In the genomic region with DNA sequence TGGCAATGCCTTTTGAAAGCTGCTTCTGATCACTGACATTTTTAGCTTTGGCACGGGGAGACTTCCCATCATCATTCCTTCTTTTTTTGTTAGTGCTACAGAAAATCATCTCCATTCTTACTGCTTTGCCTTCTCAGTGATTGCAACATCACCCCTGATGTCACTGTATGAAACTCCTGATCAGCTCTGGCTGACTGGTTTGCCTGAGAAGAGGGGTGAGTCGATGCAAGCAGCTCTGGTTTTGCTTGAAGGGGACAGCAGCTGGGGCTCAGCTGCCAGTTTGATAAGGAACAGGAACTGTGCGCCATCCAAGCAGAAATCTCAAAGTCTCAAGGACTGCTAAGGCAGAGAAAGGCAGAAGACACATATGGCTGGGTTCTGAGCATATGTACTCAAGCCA, we compare ENCODE assay signal across 11 cellular contexts.
A peak's percentile ranks its signal among the peaks of the same experiment; 100 is the strongest.
DNase-seq lines count a peak whose midpoint lies in the region; TF ChIP-seq lines count a peak whose summit lies in the region.
"Had no signal": no experiment of that assay in that cellular context is flagged by ENCODE, and none has a peak within 500 bp of the region (broad histone marks: within the 10 kb centered on the region; RNA-seq: fewer than 3 reads in every experiment).

No MANE protein-coding gene starts in this region.

- peak overlapping the region; percentile 99 for H3K27ac ChIP-seq in Karpas-422 (ENCODE audit: low read length)
- H3K27ac ChIP-seq in dorsolateral prefrontal cortex, result peak overlapping the region in 53 of 59 donors; percentile 21 to 85 (median 59)
- H3K27ac ChIP-seq in neural cell (ENCODE audit: low read length), result no peak overlapping the region
- H3K27ac ChIP-seq: SJCRH30 had no signal

- peak overlapping the region; percentile 59 for H3K9ac ChIP-seq in Karpas-422 (ENCODE audit: low read length)
- no peak overlapping the region for H3K9ac ChIP-seq in neural cell (ENCODE audit: low read length)

- no peak for TF ChIP-seq EP300 in neural cell (conservative IDR thresholded peaks at IDR 0.05; ENCODE audit: poor library complexity, severe bottlenecking)

- H3K4me3 Mint-ChIP-seq in activated CD4-positive, alpha-beta T cell treated with anti-CD3 and anti-CD28 coated beads, Interleukin-2, amount 10 ng/mL, durations not matched to agents 24 days and 14 days, result no peak overlapping the region
- H3K4me3 Mint-ChIP-seq: activated CD8-positive, alpha-beta memory T cell treated with anti-CD3 and anti-CD28 coated beads, Interleukin-2, amount 10 ng/mL, durations not matched to agents 7 days and 5 days had no signal

- H3K4me2 ChIP-seq in Karpas-422 (ENCODE audit: low read depth, low read length, poor library complexity, severe bottlenecking) (peak overlapping the region; percentile 52), neural cell (ENCODE audit: low read length) (no peak overlapping the region)

- H3K27ac Mint-ChIP-seq in activated CD4-positive, alpha-beta T cell treated with anti-CD3 and anti-CD28 coated beads, Interleukin-2, amount 10 ng/mL, durations not matched to agents 24 days and 14 days, result no peak overlapping the region
- H3K27ac Mint-ChIP-seq: activated CD8-positive, alpha-beta memory T cell treated with anti-CD3 and anti-CD28 coated beads, Interleukin-2, amount 10 ng/mL, durations not matched to agents 7 days and 5 days had no signal

- no peaks in the 10 kb centered on the region for H3F3A ChIP-seq in neural cell (ENCODE audit: insufficient read depth, low read length, poor library complexity, severe bottlenecking)

- H4K20me1 ChIP-seq in Karpas-422 (ENCODE audit: insufficient read depth, low read depth, low read length) (no peaks in the 10 kb centered on the region), neural cell (ENCODE audit: insufficient read depth) (no peaks in the 10 kb centered on the region)

- H3K9me3 Mint-ChIP-seq in activated CD4-positive, alpha-beta T cell treated with anti-CD3 and anti-CD28 coated beads, Interleukin-2, amount 10 ng/mL, durations not matched to agents 24 days and 14 days, result no peaks in the 10 kb centered on the region

- H2AFZ ChIP-seq in Karpas-422 (ENCODE audit: low read length), result no peak overlapping the region
- H2AFZ ChIP-seq in neural cell (ENCODE audit: low read depth, low read length), result peak overlapping the region; percentile 41

- no peak for TF ChIP-seq CTCF in GM12865 (IDR thresholded peaks at IDR 0.05; ENCODE audit: insufficient read depth, low read depth, low read length, missing control alignments)
- TF ChIP-seq CTCF in dorsolateral prefrontal cortex (IDR thresholded peaks at IDR 0.05 in 54 of 56, conservative IDR thresholded peaks at IDR 0.05 in 2 of 56; ENCODE audit: low read depth in 1 of 56, partially characterized antibody in 56 of 56), result no peak
- TF ChIP-seq CTCF in neural cell (IDR thresholded peaks at IDR 0.05; ENCODE audit: poor library complexity, severe bottlenecking), result no peak

- no peak overlapping the region for H3K4me3 ChIP-seq in GM12865 (ENCODE audit: low read depth, low read length)
- H3K4me3 ChIP-seq in Karpas-422 (ENCODE audit: low read length), result peak overlapping the region; percentile 28; the same call in 1 of the 2 replicates
- H3K4me3 ChIP-seq in dorsolateral prefrontal cortex, result no peak overlapping the region
- H3K4me3 ChIP-seq in neural cell (ENCODE audit: low read length), result no peak overlapping the region
- no peak overlapping the region for H3K4me3 ChIP-seq in HAP-1
- H3K4me3 ChIP-seq: SJCRH30 had no signal

- no peaks in the 10 kb centered on the region for H3K79me2 ChIP-seq in Karpas-422 (ENCODE audit: low read length)
- H3K79me2 ChIP-seq in neural cell (replicated peaks; ENCODE audit: insufficient read depth, low read length), result no peaks in the 10 kb centered on the region

- 0 out of 2 replicates have a peak, but pooled peaks cover 6% of the 10 kb centered on the region for H3K36me3 ChIP-seq in Karpas-422 (ENCODE audit: insufficient read depth, low read length)
- H3K36me3 ChIP-seq in neural cell (ENCODE audit: insufficient read depth, low read length), result no peaks in the 10 kb centered on the region
- H3K36me3 ChIP-seq in HAP-1 (replicated peaks), result no peaks in the 10 kb centered on the region
- H3K36me3 ChIP-seq: SJCRH30 had no signal

- H3K9me3 ChIP-seq in Karpas-422 (ENCODE audit: low read length), result peaks cover 9% of the 10 kb centered on the region; the same call in 1 of the 2 replicates
- H3K9me3 ChIP-seq in neural cell (ENCODE audit: low read length), result no peaks in the 10 kb centered on the region
- H3K9me3 ChIP-seq in HAP-1, result no peaks in the 10 kb centered on the region
- H3K9me3 ChIP-seq: SJCRH30 had no signal

- H3K9me2 ChIP-seq in Karpas-422 (replicated peaks; ENCODE audit: insufficient read depth, low read length) (no peaks in the 10 kb centered on the region), neural cell (ENCODE audit: insufficient read depth, low read length) (no peaks in the 10 kb centered on the region)

- H3K4me1 Mint-ChIP-seq in activated CD4-positive, alpha-beta T cell treated with anti-CD3 and anti-CD28 coated beads, Interleukin-2, amount 10 ng/mL, durations not matched to agents 24 days and 14 days, result no peaks in the 10 kb centered on the region

- H3K4me1 ChIP-seq in Karpas-422 (ENCODE audit: low read length), result peaks cover 68% of the 10 kb centered on the region
- no peaks in the 10 kb centered on the region for H3K4me1 ChIP-seq in HAP-1
- H3K4me1 ChIP-seq: SJCRH30 had no signal

- TF ChIP-seq RAD21 in neural cell (conservative IDR thresholded peaks at IDR 0.05), result no peak

- intact Hi-C loops in dorsolateral prefrontal cortex (cut with DNase I), result no loop called here
- intact Hi-C loops in activated CD4-positive, alpha-beta T cell treated with anti-CD3 and anti-CD28 coated beads, Interleukin-2, amount 10 ng/mL, durations not matched to agents 24 days and 14 days (cut with micrococcal nuclease), result no loop called here

- no peaks in the 10 kb centered on the region for H3K27me3 Mint-ChIP-seq in activated CD4-positive, alpha-beta T cell treated with anti-CD3 and anti-CD28 coated beads, Interleukin-2, amount 10 ng/mL, durations not matched to agents 24 days and 14 days
- H3K27me3 Mint-ChIP-seq: activated CD8-positive, alpha-beta memory T cell treated with anti-CD3 and anti-CD28 coated beads, Interleukin-2, amount 10 ng/mL, durations not matched to agents 7 days and 5 days had no signal

- peak; percentile 76 for DNase-seq in GM12865 (ENCODE audit: low read depth)
- DNase-seq in Karpas-422, result peak; percentile 91
- peak in 9 of 10 donors; percentile 7 to 70 (median 49) for DNase-seq in dorsolateral prefrontal cortex
- DNase-seq in HAP-1 (ENCODE audit: low spot score in 2 of 2), result no peak
- no peak for DNase-seq in activated T-cell treated with anti-CD3 and anti-CD28 coated beads, Interleukin-2, amount 50 U/mL, for 48 hours
- DNase-seq in NCI-H187 (lab: John Stamatoyannopoulos, UW), result no peak
- DNase-seq in activated CD4-positive, alpha-beta T cell treated with anti-CD3 and anti-CD28 coated beads, Interleukin-2, amount 10 ng/mL, durations not matched to agents 24 days and 14 days, result no peak
- DNase-seq: activated CD8-positive, alpha-beta memory T cell treated with anti-CD3 and anti-CD28 coated beads, Interleukin-2, amount 10 ng/mL, durations not matched to agents 7 days and 5 days; DMS79; SJCRH30 had no signal

- in situ Hi-C loops in HAP-1 (cut with MboI; ENCODE audit: low sequenced_read_pairs), result no loop called here

- H3K36me3 Mint-ChIP-seq in activated CD4-positive, alpha-beta T cell treated with anti-CD3 and anti-CD28 coated beads, Interleukin-2, amount 10 ng/mL, durations not matched to agents 24 days and 14 days (ENCODE audit: low read depth), result no peaks in the 10 kb centered on the region
- H3K36me3 Mint-ChIP-seq: activated CD8-positive, alpha-beta memory T cell treated with anti-CD3 and anti-CD28 coated beads, Interleukin-2, amount 10 ng/mL, durations not matched to agents 7 days and 5 days had no signal

- H3K27me3 ChIP-seq in Karpas-422 (ENCODE audit: low read length) (no peaks in the 10 kb centered on the region), dorsolateral prefrontal cortex (no peaks in the 10 kb centered on the region), neural cell (ENCODE audit: insufficient read depth, low read depth, low read length) (no peaks in the 10 kb centered on the region), HAP-1 (ENCODE audit: low read depth) (no peaks in the 10 kb centered on the region)
- H3K27me3 ChIP-seq: SJCRH30 had no signal

TF ChIP-seq in neural cell, 6 proteins besides CTCF, POLR2A, EP300 and RAD21:
- TF ChIP-seq, protein P1, sequence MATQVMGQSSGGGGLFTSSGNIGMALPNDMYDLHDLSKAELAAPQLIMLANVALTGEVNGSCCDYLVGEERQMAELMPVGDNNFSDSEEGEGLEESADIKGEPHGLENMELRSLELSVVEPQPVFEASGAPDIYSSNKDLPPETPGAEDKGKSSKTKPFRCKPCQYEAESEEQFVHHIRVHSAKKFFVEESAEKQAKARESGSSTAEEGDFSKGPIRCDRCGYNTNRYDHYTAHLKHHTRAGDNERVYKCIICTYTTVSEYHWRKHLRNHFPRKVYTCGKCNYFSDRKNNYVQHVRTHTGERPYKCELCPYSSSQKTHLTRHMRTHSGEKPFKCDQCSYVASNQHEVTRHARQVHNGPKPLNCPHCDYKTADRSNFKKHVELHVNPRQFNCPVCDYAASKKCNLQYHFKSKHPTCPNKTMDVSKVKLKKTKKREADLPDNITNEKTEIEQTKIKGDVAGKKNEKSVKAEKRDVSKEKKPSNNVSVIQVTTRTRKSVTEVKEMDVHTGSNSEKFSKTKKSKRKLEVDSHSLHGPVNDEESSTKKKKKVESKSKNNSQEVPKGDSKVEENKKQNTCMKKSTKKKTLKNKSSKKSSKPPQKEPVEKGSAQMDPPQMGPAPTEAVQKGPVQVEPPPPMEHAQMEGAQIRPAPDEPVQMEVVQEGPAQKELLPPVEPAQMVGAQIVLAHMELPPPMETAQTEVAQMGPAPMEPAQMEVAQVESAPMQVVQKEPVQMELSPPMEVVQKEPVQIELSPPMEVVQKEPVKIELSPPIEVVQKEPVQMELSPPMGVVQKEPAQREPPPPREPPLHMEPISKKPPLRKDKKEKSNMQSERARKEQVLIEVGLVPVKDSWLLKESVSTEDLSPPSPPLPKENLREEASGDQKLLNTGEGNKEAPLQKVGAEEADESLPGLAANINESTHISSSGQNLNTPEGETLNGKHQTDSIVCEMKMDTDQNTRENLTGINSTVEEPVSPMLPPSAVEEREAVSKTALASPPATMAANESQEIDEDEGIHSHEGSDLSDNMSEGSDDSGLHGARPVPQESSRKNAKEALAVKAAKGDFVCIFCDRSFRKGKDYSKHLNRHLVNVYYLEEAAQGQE (IDR thresholded peaks at IDR 0.05; ENCODE audit: borderline replicate concordance), result no peak
- no peak for TF ChIP-seq POLR2AphosphoS5 (IDR thresholded peaks at IDR 0.05)
- no peak for TF ChIP-seq EZH2 (IDR thresholded peaks at IDR 0.05; ENCODE audit: borderline replicate concordance, insufficient read depth, low read length, poor library complexity, severe bottlenecking)
- no peak for TF ChIP-seq SMC3 (conservative IDR thresholded peaks at IDR 0.05; ENCODE audit: poor library complexity)

Comparison
In these comparisons a context has a peak if more than half of its experiments do, and no peak if none do; other contexts are left out.
1. DNase-seq: peak in GM12865 (single experiment), Karpas-422 (single experiment) and dorsolateral prefrontal cortex (9 of 10); none in HAP-1 (0 of 2), activated T-cell treated with anti-CD3 and anti-CD28 coated beads, Interleukin-2, amount 50 U/mL, for 48 hours (0 of 2), NCI-H187 (0 of 2) and activated CD4-positive, alpha-beta T cell treated with anti-CD3 and anti-CD28 coated beads, Interleukin-2, amount 10 ng/mL, durations not matched to agents 24 days and 14 days (single experiment).